1 cellular context compared by ENCODE assay signal in the genomic region with DNA sequence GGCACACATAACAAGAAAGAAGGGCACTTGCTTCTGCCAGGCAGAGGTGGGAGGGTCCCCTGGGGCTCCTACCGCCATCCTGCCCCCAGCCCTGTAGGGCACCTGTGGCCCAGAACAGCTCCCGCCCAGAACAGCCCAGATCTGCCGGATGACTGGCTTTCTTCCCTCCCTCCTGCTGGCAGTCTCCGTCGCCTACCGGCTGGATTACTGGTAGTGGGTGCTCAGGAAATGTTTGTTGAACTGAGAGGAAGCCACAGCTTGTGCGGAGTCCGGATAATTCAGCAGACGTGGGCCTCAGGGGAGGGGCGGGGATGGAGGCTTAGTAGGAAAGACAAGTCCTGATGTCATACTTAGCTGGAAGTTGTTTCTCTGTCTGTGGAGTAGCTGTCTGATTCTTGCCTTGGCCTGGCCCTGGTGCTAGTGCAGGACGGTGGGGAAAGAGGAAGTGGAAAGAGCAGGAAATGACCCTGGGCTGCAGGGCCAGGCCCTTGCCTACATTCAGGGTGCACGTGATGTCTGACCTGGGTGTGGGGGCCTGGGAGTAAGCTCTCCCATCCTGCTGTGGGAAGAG.
TF ChIP-seq lines count a peak whose summit lies in the region.

No MANE protein-coding gene starts in this region.

TF ChIP-seq in HEK293, 187 proteins besides CTCF, POLR2A, EP300 and RAD21 (continued from another document):
- TF ChIP-seq, protein P1, sequence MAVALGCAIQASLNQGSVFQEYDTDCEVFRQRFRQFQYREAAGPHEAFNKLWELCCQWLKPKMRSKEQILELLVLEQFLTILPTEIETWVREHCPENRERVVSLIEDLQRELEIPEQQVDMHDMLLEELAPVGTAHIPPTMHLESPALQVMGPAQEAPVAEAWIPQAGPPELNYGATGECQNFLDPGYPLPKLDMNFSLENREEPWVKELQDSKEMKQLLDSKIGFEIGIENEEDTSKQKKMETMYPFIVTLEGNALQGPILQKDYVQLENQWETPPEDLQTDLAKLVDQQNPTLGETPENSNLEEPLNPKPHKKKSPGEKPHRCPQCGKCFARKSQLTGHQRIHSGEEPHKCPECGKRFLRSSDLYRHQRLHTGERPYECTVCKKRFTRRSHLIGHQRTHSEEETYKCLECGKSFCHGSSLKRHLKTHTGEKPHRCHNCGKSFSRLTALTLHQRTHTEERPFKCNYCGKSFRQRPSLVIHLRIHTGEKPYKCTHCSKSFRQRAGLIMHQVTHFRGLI (tag by site-specific recombination; IDR thresholded peaks at IDR 0.05) = no peak
- TF ChIP-seq ZNF302 (tag by site-specific recombination; IDR thresholded peaks at IDR 0.05; ENCODE audit: low read depth) = no peak
- no peak for TF ChIP-seq GLIS2 (tag by site-specific recombination; IDR thresholded peaks at IDR 0.05)
- TF ChIP-seq ZBTB8A (tag by site-specific recombination; IDR thresholded peaks at IDR 0.05) = peak; percentile 68
- TF ChIP-seq, protein P2, sequence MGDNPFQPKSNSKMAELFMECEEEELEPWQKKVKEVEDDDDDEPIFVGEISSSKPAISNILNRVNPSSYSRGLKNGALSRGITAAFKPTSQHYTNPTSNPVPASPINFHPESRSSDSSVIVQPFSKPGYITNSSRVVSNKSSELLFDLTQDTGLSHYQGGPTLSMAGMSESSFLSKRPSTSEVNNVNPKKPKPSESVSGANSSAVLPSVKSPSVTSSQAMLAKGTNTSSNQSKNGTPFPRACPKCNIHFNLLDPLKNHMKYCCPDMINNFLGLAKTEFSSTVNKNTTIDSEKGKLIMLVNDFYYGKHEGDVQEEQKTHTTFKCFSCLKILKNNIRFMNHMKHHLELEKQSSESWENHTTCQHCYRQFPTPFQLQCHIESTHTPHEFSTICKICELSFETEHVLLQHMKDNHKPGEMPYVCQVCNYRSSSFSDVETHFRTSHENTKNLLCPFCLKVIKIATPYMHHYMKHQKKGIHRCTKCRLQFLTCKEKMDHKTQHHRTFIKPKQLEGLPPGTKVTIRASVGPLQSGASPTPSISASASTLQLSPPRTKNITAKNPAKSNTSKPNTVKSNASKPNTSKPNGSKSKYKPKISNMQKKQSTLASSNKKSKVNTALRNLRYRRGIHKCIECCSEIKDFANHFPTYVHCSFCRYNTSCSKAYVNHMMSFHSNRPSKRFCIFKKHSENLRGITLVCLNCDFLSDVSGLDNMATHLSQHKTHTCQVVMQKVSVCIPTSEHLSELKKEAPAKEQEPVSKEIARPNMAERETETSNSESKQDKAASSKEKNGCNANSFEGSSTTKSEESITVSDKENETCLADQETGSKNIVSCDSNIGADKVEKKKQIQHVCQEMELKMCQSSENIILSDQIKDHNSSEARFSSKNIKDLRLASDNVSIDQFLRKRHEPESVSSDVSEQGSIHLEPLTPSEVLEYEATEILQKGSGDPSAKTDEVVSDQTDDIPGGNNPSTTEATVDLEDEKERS (tag by site-specific recombination; IDR thresholded peaks at IDR 0.05) = no peak
- TF ChIP-seq ZNF629 (tag by site-specific recombination; IDR thresholded peaks at IDR 0.05) = peak; percentile 65
- TF ChIP-seq ZNF623 (tag by site-specific recombination; IDR thresholded peaks at IDR 0.05) = no peak
- TF ChIP-seq ZNF341 (tag by site-specific recombination; IDR thresholded peaks at IDR 0.05; ENCODE audit: low read depth) = peak; percentile 56
- TF ChIP-seq ZNF610 (tag by site-specific recombination; IDR thresholded peaks at IDR 0.05; ENCODE audit: borderline replicate concordance) = no peak
- TF ChIP-seq ZNF600 (tag by site-specific recombination; IDR thresholded peaks at IDR 0.05) = peak; percentile 81
- TF ChIP-seq ZNF184 (tag by site-specific recombination; IDR thresholded peaks at IDR 0.05) = no peak
- no peak for TF ChIP-seq ZXDB (tag by site-specific recombination; IDR thresholded peaks at IDR 0.05)
- peak; percentile 87 for TF ChIP-seq ZIC2 (tag by site-specific recombination; IDR thresholded peaks at IDR 0.05)
- TF ChIP-seq, protein P3, sequence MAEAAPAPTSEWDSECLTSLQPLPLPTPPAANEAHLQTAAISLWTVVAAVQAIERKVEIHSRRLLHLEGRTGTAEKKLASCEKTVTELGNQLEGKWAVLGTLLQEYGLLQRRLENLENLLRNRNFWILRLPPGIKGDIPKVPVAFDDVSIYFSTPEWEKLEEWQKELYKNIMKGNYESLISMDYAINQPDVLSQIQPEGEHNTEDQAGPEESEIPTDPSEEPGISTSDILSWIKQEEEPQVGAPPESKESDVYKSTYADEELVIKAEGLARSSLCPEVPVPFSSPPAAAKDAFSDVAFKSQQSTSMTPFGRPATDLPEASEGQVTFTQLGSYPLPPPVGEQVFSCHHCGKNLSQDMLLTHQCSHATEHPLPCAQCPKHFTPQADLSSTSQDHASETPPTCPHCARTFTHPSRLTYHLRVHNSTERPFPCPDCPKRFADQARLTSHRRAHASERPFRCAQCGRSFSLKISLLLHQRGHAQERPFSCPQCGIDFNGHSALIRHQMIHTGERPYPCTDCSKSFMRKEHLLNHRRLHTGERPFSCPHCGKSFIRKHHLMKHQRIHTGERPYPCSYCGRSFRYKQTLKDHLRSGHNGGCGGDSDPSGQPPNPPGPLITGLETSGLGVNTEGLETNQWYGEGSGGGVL (tag by site-specific recombination; IDR thresholded peaks at IDR 0.05) = no peak
- 0 out of 2 replicates have a peak, but pooled peaks have one; percentile 13 for TF ChIP-seq ZNF335 (tag by site-specific recombination; conservative IDR thresholded peaks at IDR 0.05)
- no peak for TF ChIP-seq ZSCAN16 (tag by site-specific recombination; IDR thresholded peaks at IDR 0.05)
- TF ChIP-seq KLF9 (tag by site-specific recombination; IDR thresholded peaks at IDR 0.05; ENCODE audit: low read depth) = no peak
- no peak for TF ChIP-seq ZNF555 (tag by site-specific recombination; conservative IDR thresholded peaks at IDR 0.05)
- 0 out of 2 replicates have a peak, but pooled peaks have one; percentile 8 for TF ChIP-seq SCRT1 (tag by site-specific recombination; IDR thresholded peaks at IDR 0.05; ENCODE audit: borderline replicate concordance)
- no peak for TF ChIP-seq ZSCAN23 (tag by site-specific recombination; IDR thresholded peaks at IDR 0.05)
- TF ChIP-seq, protein P4, sequence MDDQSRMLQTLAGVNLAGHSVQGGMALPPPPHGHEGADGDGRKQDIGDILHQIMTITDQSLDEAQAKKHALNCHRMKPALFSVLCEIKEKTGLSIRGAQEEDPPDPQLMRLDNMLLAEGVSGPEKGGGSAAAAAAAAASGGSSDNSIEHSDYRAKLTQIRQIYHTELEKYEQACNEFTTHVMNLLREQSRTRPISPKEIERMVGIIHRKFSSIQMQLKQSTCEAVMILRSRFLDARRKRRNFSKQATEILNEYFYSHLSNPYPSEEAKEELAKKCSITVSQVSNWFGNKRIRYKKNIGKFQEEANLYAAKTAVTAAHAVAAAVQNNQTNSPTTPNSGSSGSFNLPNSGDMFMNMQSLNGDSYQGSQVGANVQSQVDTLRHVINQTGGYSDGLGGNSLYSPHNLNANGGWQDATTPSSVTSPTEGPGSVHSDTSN (CRISPR knock-in tag; IDR thresholded peaks at IDR 0.05) = no peak
- TF ChIP-seq, protein P5, sequence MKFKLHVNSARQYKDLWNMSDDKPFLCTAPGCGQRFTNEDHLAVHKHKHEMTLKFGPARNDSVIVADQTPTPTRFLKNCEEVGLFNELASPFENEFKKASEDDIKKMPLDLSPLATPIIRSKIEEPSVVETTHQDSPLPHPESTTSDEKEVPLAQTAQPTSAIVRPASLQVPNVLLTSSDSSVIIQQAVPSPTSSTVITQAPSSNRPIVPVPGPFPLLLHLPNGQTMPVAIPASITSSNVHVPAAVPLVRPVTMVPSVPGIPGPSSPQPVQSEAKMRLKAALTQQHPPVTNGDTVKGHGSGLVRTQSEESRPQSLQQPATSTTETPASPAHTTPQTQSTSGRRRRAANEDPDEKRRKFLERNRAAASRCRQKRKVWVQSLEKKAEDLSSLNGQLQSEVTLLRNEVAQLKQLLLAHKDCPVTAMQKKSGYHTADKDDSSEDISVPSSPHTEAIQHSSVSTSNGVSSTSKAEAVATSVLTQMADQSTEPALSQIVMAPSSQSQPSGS (tag by site-specific recombination; IDR thresholded peaks at IDR 0.05; ENCODE audit: low read depth) = peak; percentile 31; the same call in 1 of the 2 replicates
- TF ChIP-seq ZFHX2 (tag by site-specific recombination; conservative IDR thresholded peaks at IDR 0.05) = peak; percentile 38; the same call in 1 of the 2 replicates
- no peak for TF ChIP-seq ZNF792 (tag by site-specific recombination; IDR thresholded peaks at IDR 0.05)
